In the genomic region with DNA sequence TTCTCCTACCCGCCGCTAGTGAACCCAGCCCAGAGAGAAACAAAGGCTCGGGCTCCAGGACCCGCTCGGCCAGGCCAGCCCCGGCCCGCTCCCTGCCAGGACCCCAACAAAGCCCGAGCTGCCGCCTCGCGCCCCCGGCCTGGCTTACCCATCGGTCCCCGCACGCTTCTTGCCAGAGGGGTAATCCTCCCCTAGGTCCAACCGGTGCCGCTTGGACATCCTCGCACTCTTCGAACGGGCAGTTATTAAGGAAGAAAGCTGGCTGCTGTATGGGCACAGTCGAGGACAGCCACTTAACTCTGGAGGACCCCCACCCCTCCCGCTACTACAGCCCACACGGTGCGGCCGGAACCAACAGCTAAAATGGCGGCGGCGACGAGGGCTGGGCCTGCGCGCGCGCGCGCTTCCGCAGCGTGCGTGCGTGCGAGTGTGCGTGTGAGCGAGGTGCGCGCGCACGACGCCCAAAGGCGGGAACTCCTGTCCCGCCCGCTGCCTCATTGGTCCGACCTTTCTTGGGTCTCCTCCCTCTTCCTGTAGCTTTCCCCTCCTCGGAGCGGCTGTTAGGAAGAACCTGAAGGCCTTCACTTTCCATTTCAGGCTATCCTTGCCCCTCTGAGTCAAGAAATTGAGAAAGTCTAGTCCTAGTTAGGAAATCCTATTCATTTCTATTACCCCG, we compare ENCODE assay signal across 8 cellular contexts. TPM values are rescaled to one million over a fixed set of nuclear protein-coding genes. Genes with fewer than 3 reads are reported as not detected.
DNase-seq lines count a peak whose midpoint lies in the region; ATAC-seq and TF ChIP-seq lines count a peak whose summit lies in the region.

A gene (minus strand): TSS at position 380 of the 676 bp plus-strand sequence. CDS start 161 bp downstream, at position 219.

- H3K4me1 ChIP-seq in ACC112 (ENCODE audit: control insufficient read depth, insufficient read depth, low read length, unreplicated experiment), result peaks cover 16% of the 10 kb centered on the region
- peaks cover 0 to 10% of the 10 kb centered on the region in 2 donors for H3K4me1 ChIP-seq in breast epithelium
- peaks cover 13% of the 10 kb centered on the region for H3K4me1 ChIP-seq in iPS-18a (ENCODE audit: control insufficient read depth, low read depth, low read length)
- H3K4me1 ChIP-seq in skeletal muscle satellite cell (ENCODE audit: control insufficient read depth, insufficient read depth, low read length), result peaks cover 11% of the 10 kb centered on the region

- intact Hi-C loops in breast epithelium (cut with DNase I; ENCODE audit: low total_unique reads), result loop anchor here (5.0 kb wide), 1 partner anchor 1428 kb away; no protein-coding TSS in a partner anchor

- H3K4me2 ChIP-seq in skeletal muscle satellite cell (ENCODE audit: low read length), result peak within 1 kb of the TSS; percentile 83

- H3K36me3 ChIP-seq in ACC112 (ENCODE audit: insufficient read depth, low read length), result peaks cover 22% of the 10 kb centered on the region
- H3K36me3 ChIP-seq in breast epithelium, result no peaks in the 10 kb centered on the region
- H3K36me3 ChIP-seq in iPS-18a (ENCODE audit: control insufficient read depth, low read depth, low read length), result peaks cover 21% of the 10 kb centered on the region
- no peaks in the 10 kb centered on the region for H3K36me3 ChIP-seq in skeletal muscle satellite cell (ENCODE audit: insufficient read depth, low read length)

- TF ChIP-seq CTCF in VCaP (conservative IDR thresholded peaks at IDR 0.05), result no peak
- peak in 2 of 3 donors; percentile 17 to 31 for TF ChIP-seq CTCF in breast epithelium (IDR thresholded peaks at IDR 0.05)

- H3K27ac ChIP-seq in ACC112 (ENCODE audit: low read depth, low read length) (peak within 1 kb of the TSS; percentile 92), VCaP (peak within 1 kb of the TSS; percentile 96), breast epithelium (peak within 1 kb of the TSS; percentile 98 to 99), iPS-18a (ENCODE audit: low read length) (peak within 1 kb of the TSS; percentile 99)

- peak; percentile 64 for TF ChIP-seq POLR2A in breast epithelium (IDR thresholded peaks at IDR 0.05)

- peak; percentile 82 for ATAC-seq in GM18868 (IDR thresholded peaks at IDR 0.05; ENCODE audit: unreplicated experiment)
- ATAC-seq in HG03108 (IDR thresholded peaks at IDR 0.05; ENCODE audit: unreplicated experiment), result peak; percentile 84

- no peaks in the 10 kb centered on the region for H3K27me3 ChIP-seq in ACC112 (ENCODE audit: insufficient read depth, low read length)
- H3K27me3 ChIP-seq in breast epithelium, result no peaks in the 10 kb centered on the region
- H3K27me3 ChIP-seq in iPS-18a (ENCODE audit: control insufficient read depth, insufficient read depth, low read length), result no peaks in the 10 kb centered on the region
- H3K27me3 ChIP-seq in skeletal muscle satellite cell (ENCODE audit: control insufficient read depth, insufficient read depth, low read length), result no peaks in the 10 kb centered on the region

- H3K79me2 ChIP-seq in ACC112 (ENCODE audit: control insufficient read depth, insufficient read depth, low read length, unreplicated experiment), result peaks cover 49% of the 10 kb centered on the region

- H3K4me3 ChIP-seq in ACC112 (ENCODE audit: low read depth, low read length) (peak within 1 kb of the TSS; percentile 98), breast epithelium (peak within 1 kb of the TSS; percentile 82 to 99 (median 88)), iPS-18a (ENCODE audit: low read length) (peak within 1 kb of the TSS; percentile 96), skeletal muscle satellite cell (ENCODE audit: low read length) (peak within 1 kb of the TSS; percentile 93)

- H3K9ac ChIP-seq in iPS-18a (ENCODE audit: low read length), result peak within 1 kb of the TSS; percentile 100
- H3K9ac ChIP-seq in skeletal muscle satellite cell (ENCODE audit: low read depth, low read length), result peak within 1 kb of the TSS; percentile 100

- H2AFZ ChIP-seq in ACC112 (ENCODE audit: low read length, unreplicated experiment), result peak within 1 kb of the TSS; percentile 95

- H3K9me3 ChIP-seq in breast epithelium (no peaks in the 10 kb centered on the region), iPS-18a (ENCODE audit: control insufficient read depth, low read depth, low read length) (no peaks in the 10 kb centered on the region), skeletal muscle satellite cell (replicated peaks; ENCODE audit: low read length) (no peaks in the 10 kb centered on the region)

- DNase-seq in NCI-H2196 (lab: John Stamatoyannopoulos, UW; ENCODE audit: unreplicated experiment) (peak; percentile 96), breast epithelium (ENCODE audit: low spot score in 2 of 2) (peak; percentile 94)

RNA-seq across cellular contexts. Expression of the gene that starts here (rescaled TPM):
- 100 to 1,000 TPM; 119 to 207 (median 192) TPM for total RNA-seq in breast epithelium
- 143 and 146 TPM in 2 replicates for total RNA-seq in skeletal muscle satellite cell (2012; rRNA removed)

Comparison
In these comparisons a context has a peak if more than half of its experiments do, and no peak if none do; other contexts are left out.
1. Peak in every context shown above with its lines: DNase-seq, ATAC-seq, H3K4me3 ChIP-seq and H3K27ac ChIP-seq.